ENCODE assay signal across 14 cellular contexts in the genomic region with DNA sequence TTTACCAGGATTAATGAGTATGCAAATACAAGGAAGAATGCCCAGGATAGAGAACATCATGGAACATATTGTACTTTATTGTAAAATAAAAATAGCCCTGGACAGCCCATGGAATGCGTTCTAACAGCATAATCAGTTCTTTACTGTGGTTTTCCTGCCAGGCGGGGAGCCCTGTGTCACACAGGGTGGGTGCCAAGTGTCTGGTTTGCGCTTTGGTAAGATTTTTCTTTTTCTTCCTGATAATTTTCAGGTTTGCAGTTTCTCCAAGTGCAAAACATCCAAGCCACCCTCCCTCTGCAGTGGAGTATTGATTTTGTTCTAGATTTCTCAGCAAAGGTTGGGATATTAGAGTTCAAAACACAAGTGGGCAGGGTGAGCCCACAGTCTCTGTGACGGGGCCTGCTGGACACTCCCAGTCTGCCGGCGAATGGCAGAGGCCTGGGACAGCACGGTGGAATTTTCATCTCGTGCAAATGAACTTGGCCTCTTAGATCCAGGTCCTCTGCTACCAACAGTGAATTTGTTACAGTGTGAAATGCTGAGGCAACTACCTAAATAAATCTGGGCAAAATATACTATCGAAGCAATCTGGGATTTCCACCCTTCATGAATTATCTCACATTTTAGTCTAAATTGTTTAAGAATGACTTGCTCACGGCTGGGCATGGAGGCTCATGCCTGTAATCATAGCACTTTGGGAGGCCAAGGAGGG. TPM values are rescaled to one million over a fixed set of nuclear protein-coding genes. Genes with fewer than 3 reads are reported as not detected.
DNase-seq lines count a peak whose midpoint lies in the region; ATAC-seq, FAIRE-seq and TF ChIP-seq lines count a peak whose summit lies in the region.
"Had no signal": no experiment of that assay in that cellular context is flagged by ENCODE, and none has a peak within 500 bp of the region (broad histone marks: within the 10 kb centered on the region; RNA-seq: fewer than 3 reads in every experiment).

No MANE protein-coding gene starts in this region.

- H3K27me3 Mint-ChIP-seq in Calu3 (ENCODE audit: unreplicated experiment): no peaks in the 10 kb centered on the region

- peak; percentile 56 for DNase-seq in Calu3
- DNase-seq in Right ventricle myocardium superior: peak; percentile 63
- peak in 3 of 6 donors; percentile 13 to 38 (median 36) for DNase-seq in pancreas
- no peak for DNase-seq in UCSD-AML1 (lab: John Stamatoyannopoulos, UW; ENCODE audit: unreplicated experiment)
- no peak for DNase-seq in SW480 (ENCODE audit: low spot score)
- DNase-seq: NCI-H2171; nucleus accumbens; stimulated activated naive CD4-positive, alpha-beta T cell had no signal

- intact Hi-C loops in Calu3 (cut with micrococcal nuclease; ENCODE audit: unreplicated experiment): loop anchor here (2.0 kb wide), 2 partner anchors 22 to 70 kb away; no protein-coding TSS in a partner anchor
- intact Hi-C loops in Right ventricle myocardium superior (cut with DNase I): no loop called here
- intact Hi-C loops in pancreas (cut with DNase I): no loop called here

- TF ChIP-seq CTCF in Calu3 (IDR thresholded peaks at IDR 0.05; ENCODE audit: unreplicated experiment): no peak
- TF ChIP-seq CTCF in VCaP (conservative IDR thresholded peaks at IDR 0.05): no peak
- no peak for TF ChIP-seq CTCF in pancreas (IDR thresholded peaks at IDR 0.05)

- WGBS in pancreas, 2 donors: 57 to 58% methylated on average over 10 of the region's 10 CpGs

- H3K27ac ChIP-seq in VCaP (peak overlapping the region; percentile 63), pancreas (peak overlapping the region in 3 of 4 donors; percentile 32 to 71 (median 58))
- H3K27ac ChIP-seq: BLaER1 treated with 17β-estradiol and CSF1 and Interleukin-3, amounts not matched to agents 10 nM and 100 nM; esophagus muscularis mucosa had no signal

- CTCF ChIA-PET in Calu3 (lab: Charles Lee): interaction anchor here (0.7 kb wide), 1 partner anchor 130 kb away, joined by 4 read pairs; no protein-coding TSS in a partner anchor

- no peaks in the 10 kb centered on the region for H3K4me1 ChIP-seq in pancreas
- H3K4me1 ChIP-seq: esophagus muscularis mucosa had no signal

- FAIRE-seq in pancreas (lab: Jason Lieb, UNC): no peak

- H3K4me3 ChIP-seq in pancreas: no peak overlapping the region
- H3K4me3 ChIP-seq: BLaER1 treated with 17β-estradiol and CSF1 and Interleukin-3, amounts not matched to agents 10 nM and 100 nM; esophagus muscularis mucosa had no signal

- H3K27me3 ChIP-seq in pancreas: no peaks in the 10 kb centered on the region
- H3K27me3 ChIP-seq: BLaER1 treated with 17β-estradiol and CSF1 and Interleukin-3, amounts not matched to agents 10 nM and 100 nM; esophagus muscularis mucosa had no signal

- ATAC-seq in Right ventricle myocardium superior (ENCODE audit: poor library complexity) (peak; percentile 91), pancreas (peak; percentile 56 to 90 (median 82)), GM21360 (IDR thresholded peaks at IDR 0.05; ENCODE audit: unreplicated experiment) (no peak), esophagus mucosa (no peak)

- H3K9me3 Mint-ChIP-seq in Calu3 (ENCODE audit: low read depth, unreplicated experiment): peaks cover 4% of the 10 kb centered on the region
- H3K9me3 Mint-ChIP-seq: activated T-helper 2 cell treated with anti-CD3 and anti-CD28 coated beads, Interferon-gamma antibody, Interleukin-2, Interleukin-4, amounts not matched to agents 10 μg/mL and 5 μg/mL and 100 μg/mL, durations not matched to agents 14 hours and 24 hours and 36 hours had no signal

- peaks cover 5% of the 10 kb centered on the region for H3K36me3 Mint-ChIP-seq in Calu3 (ENCODE audit: insufficient read depth, unreplicated experiment)

- H3K27ac Mint-ChIP-seq in Calu3 (ENCODE audit: unreplicated experiment): peak overlapping the region; percentile 39
- H3K27ac Mint-ChIP-seq: activated T-helper 2 cell treated with anti-CD3 and anti-CD28 coated beads, Interferon-gamma antibody, Interleukin-2, Interleukin-4, amounts not matched to agents 10 μg/mL and 5 μg/mL and 100 μg/mL, durations not matched to agents 14 hours and 24 hours and 36 hours had no signal

- H3K4me1 Mint-ChIP-seq in Calu3 (ENCODE audit: low read depth, unreplicated experiment): peaks cover 34% of the 10 kb centered on the region

- no peaks in the 10 kb centered on the region for H3K9me3 ChIP-seq in pancreas
- H3K9me3 ChIP-seq: esophagus muscularis mucosa had no signal

- no TSS peak for BruUV-seq in Calu3 (replicated peaks; lab: Mats Ljungman, UMichigan)

- H3K36me3 ChIP-seq in pancreas: no peaks in the 10 kb centered on the region
- H3K36me3 ChIP-seq: BLaER1 treated with 17β-estradiol and CSF1 and Interleukin-3, amounts not matched to agents 10 nM and 100 nM; esophagus muscularis mucosa had no signal

- H3K4me3 Mint-ChIP-seq in Calu3 (ENCODE audit: low read depth, unreplicated experiment): no peak overlapping the region

RNA-seq across cellular contexts. Expression of gene KCNJ15, which starts 15.6 kb away (rescaled TPM):
- 34.8 and 48.0 TPM in 2 replicates for total RNA-seq in Calu3 (2022)
- total RNA-seq in Right ventricle myocardium superior: 0.83 TPM
- total RNA-seq in pancreas: 10 to 100 TPM; 16.9 to 48.7 (median 31.0) TPM
- polyA plus RNA-seq in pancreas: 10 to 100 TPM; 20.0 to 45.7 TPM
- 15.5 TPM for total RNA-seq in esophagus mucosa

Comparison
In these comparisons a context has a peak if more than half of its experiments do, and no peak if none do; other contexts are left out.
1. DNase-seq: peak in Calu3 (single experiment) and Right ventricle myocardium superior (single experiment); none in UCSD-AML1 (single experiment) and SW480 (single experiment).
2. ATAC-seq: peak in Right ventricle myocardium superior (single experiment) and pancreas (4 of 4); none in GM21360 (single experiment) and esophagus mucosa (single experiment).